Comparison of ENCODE assay signal across 1 cellular context in the genomic region with DNA sequence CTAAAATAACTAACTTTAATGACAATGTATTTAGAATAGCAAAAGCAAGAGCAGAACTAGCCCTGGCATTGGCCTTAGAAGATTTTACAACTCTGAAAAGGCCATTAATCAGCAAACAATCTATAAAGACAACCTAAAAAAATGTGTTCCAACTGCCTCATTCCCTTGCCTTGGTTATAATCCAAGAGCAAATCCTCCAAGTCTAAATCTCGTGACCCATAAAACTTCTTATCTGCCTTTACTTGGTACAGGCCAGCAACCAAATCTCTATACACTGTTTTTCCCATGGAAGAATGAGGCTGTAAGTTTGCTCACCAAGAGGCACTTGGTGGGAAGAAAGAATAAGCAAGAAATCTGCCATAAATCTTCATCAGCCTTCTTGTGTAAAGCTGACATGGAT.
TF ChIP-seq lines count a peak whose summit lies in the region.

No MANE protein-coding gene starts in this region.

TF ChIP-seq in GM23338, 12 proteins besides CTCF, POLR2A, EP300 and RAD21 (continued from another document):
- TF ChIP-seq, protein P1, sequence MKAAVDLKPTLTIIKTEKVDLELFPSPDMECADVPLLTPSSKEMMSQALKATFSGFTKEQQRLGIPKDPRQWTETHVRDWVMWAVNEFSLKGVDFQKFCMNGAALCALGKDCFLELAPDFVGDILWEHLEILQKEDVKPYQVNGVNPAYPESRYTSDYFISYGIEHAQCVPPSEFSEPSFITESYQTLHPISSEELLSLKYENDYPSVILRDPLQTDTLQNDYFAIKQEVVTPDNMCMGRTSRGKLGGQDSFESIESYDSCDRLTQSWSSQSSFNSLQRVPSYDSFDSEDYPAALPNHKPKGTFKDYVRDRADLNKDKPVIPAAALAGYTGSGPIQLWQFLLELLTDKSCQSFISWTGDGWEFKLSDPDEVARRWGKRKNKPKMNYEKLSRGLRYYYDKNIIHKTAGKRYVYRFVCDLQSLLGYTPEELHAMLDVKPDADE (IDR thresholded peaks at IDR 0.05) = no peak
- no peak for TF ChIP-seq ZNF114 (CRISPR knock-in tag; IDR thresholded peaks at IDR 0.05)
- TF ChIP-seq POLR2AphosphoS5 (IDR thresholded peaks at IDR 0.05; ENCODE audit: low read depth) = no peak
